1 cellular context compared by ENCODE assay signal in the genomic region with DNA sequence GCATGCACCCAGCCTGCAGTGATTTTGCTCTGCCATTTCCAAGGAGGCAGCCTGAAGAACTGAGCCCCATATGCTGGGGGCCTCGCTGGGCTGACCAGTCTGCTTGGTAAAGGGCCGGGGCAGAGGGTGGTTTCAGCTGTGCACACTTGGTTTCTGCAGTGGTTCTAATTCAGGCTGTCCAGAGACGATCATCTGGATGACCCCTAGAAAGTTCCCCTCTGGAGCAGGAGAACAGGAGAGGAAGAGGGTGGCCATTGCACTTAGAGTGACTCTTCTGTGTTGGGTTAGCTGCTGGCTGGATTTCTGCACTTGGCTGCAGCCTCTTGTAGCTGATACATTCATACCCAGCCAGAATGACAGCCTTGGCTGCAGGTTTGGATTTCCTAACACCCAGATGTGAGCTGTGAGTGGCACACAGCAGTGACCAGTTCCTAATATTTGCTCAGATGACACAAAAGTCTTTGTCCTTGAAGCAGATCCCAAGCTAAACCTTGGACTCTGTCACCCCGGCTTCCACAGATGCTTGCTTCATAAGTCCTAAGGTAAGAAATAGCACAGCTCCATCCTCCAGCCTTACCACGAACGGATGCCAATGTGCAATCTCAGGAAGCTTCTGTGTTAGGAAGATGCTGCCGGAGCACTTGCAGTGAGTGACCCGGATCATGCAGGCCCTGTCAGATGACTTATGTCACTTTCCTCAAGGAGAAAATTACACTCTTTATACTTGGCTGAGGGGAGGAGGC.
TF ChIP-seq lines count a peak whose summit lies in the region.

No MANE protein-coding gene starts in this region.

TF ChIP-seq in GM23338, 12 proteins besides CTCF, POLR2A, EP300 and RAD21:
- no peak for TF ChIP-seq ZNF114 (CRISPR knock-in tag; IDR thresholded peaks at IDR 0.05)
- TF ChIP-seq EZH2phosphoT487 (IDR thresholded peaks at IDR 0.05; ENCODE audit: unreplicated experiment): no peak
- TF ChIP-seq STAT1 (IDR thresholded peaks at IDR 0.05; ENCODE audit: unreplicated experiment): no peak
- no peak for TF ChIP-seq EZH2 (IDR thresholded peaks at IDR 0.05; ENCODE audit: low read depth, unreplicated experiment)
- TF ChIP-seq, protein P1, sequence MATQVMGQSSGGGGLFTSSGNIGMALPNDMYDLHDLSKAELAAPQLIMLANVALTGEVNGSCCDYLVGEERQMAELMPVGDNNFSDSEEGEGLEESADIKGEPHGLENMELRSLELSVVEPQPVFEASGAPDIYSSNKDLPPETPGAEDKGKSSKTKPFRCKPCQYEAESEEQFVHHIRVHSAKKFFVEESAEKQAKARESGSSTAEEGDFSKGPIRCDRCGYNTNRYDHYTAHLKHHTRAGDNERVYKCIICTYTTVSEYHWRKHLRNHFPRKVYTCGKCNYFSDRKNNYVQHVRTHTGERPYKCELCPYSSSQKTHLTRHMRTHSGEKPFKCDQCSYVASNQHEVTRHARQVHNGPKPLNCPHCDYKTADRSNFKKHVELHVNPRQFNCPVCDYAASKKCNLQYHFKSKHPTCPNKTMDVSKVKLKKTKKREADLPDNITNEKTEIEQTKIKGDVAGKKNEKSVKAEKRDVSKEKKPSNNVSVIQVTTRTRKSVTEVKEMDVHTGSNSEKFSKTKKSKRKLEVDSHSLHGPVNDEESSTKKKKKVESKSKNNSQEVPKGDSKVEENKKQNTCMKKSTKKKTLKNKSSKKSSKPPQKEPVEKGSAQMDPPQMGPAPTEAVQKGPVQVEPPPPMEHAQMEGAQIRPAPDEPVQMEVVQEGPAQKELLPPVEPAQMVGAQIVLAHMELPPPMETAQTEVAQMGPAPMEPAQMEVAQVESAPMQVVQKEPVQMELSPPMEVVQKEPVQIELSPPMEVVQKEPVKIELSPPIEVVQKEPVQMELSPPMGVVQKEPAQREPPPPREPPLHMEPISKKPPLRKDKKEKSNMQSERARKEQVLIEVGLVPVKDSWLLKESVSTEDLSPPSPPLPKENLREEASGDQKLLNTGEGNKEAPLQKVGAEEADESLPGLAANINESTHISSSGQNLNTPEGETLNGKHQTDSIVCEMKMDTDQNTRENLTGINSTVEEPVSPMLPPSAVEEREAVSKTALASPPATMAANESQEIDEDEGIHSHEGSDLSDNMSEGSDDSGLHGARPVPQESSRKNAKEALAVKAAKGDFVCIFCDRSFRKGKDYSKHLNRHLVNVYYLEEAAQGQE (IDR thresholded peaks at IDR 0.05; ENCODE audit: unreplicated experiment): no peak
- no peak for TF ChIP-seq ETS1 (IDR thresholded peaks at IDR 0.05)
- TF ChIP-seq ZNF331 (CRISPR knock-in tag; IDR thresholded peaks at IDR 0.05; ENCODE audit: low read depth): no peak
- TF ChIP-seq POLR2AphosphoS5 (IDR thresholded peaks at IDR 0.05; ENCODE audit: low read depth): no peak
- TF ChIP-seq NANOG (IDR thresholded peaks at IDR 0.05; ENCODE audit: borderline replicate concordance): no peak
- TF ChIP-seq CREB1 (CRISPR knock-in tag; IDR thresholded peaks at IDR 0.05; ENCODE audit: low read depth): no peak
- TF ChIP-seq ZNF462 (CRISPR knock-in tag; IDR thresholded peaks at IDR 0.05): no peak
- TF ChIP-seq JUNB (IDR thresholded peaks at IDR 0.05; ENCODE audit: unreplicated experiment): no peak
